Comparison of ENCODE assay signal across 25 cellular contexts in genomic region chr6:87498048-87498447, GRCh38.
"Had no signal": no experiment of that assay in that cellular context is flagged by ENCODE, and none has a peak within 500 bp of the region (broad histone marks: within the 10 kb centered on the region; RNA-seq: fewer than 3 reads in every experiment).

No MANE protein-coding gene starts in this region.

- H3K36me3 ChIP-seq: neural progenitor cell, thyroid gland had no signal

- H3K27me3 Mint-ChIP-seq: memory B cell; naive thymus-derived CD4-positive, alpha-beta T cell; stimulated activated naive B cell treated with anti-CD40 and anti-IgM and Interleukin-4, amounts not matched to agents 10 μg/mL and 1 μg/mL and 100 μg/mL, for 72 hours had no signal

- H3K4me3 ChIP-seq: coronary artery, esophagus squamous epithelium, lung, neural progenitor cell, psoas muscle, skin epidermis, spleen, stomach, thyroid gland, vagina had no signal

- H3K4me1 Mint-ChIP-seq: memory B cell, mesothelial cell of epicardium, nephron, neural progenitor cell had no signal

- FAIRE-seq: endothelial cell of umbilical vein, frontal cortex, keratinocyte had no signal

- H3K4me1 ChIP-seq: esophagus squamous epithelium, neural progenitor cell, psoas muscle, thyroid gland, vagina had no signal

- DNase-seq: dermis blood vessel endothelial cell; effector memory CD4-positive, alpha-beta T cell; esophagus squamous epithelium; head of caudate nucleus; naive thymus-derived CD4-positive, alpha-beta T cell; posterior cingulate gyrus; psoas muscle; right cardiac atrium; spleen; stimulated activated CD4-positive, alpha-beta T cell treated with anti-CD3 and anti-CD28 coated beads, Interleukin-4, amount 100 ng/mL, for 4 hours; stimulated activated naive B cell treated with anti-CD40 and anti-IgM and Interleukin-4, amounts not matched to agents 10 μg/mL and 1 μg/mL and 100 μg/mL, for 72 hours; stomach; thyroid gland had no signal

- H3K9ac ChIP-seq: neural progenitor cell had no signal

- H3K27ac Mint-ChIP-seq: memory B cell, mesothelial cell of epicardium, nephron, neural progenitor cell had no signal

- ATAC-seq: left lobe of liver; naive thymus-derived CD4-positive, alpha-beta T cell; psoas muscle; right cardiac atrium; stimulated activated naive B cell treated with anti-CD40 and anti-IgM and Interleukin-4, amounts not matched to agents 10 μg/mL and 1 μg/mL and 100 μg/mL, for 72 hours had no signal

- H2AFZ ChIP-seq: neural progenitor cell had no signal

- H3K4me3 Mint-ChIP-seq: memory B cell; mesothelial cell of epicardium; naive thymus-derived CD4-positive, alpha-beta T cell; nephron; neural progenitor cell; stimulated activated naive B cell treated with anti-CD40 and anti-IgM and Interleukin-4, amounts not matched to agents 10 μg/mL and 1 μg/mL and 100 μg/mL, for 72 hours had no signal

- H3K9me3 ChIP-seq: esophagus squamous epithelium, psoas muscle, spleen, stomach, thyroid gland, vagina had no signal

- H3K4me2 ChIP-seq: neural progenitor cell had no signal

- H3K9me3 Mint-ChIP-seq: memory B cell; mesothelial cell of epicardium; naive thymus-derived CD4-positive, alpha-beta T cell; nephron; neural progenitor cell; stimulated activated naive B cell treated with anti-CD40 and anti-IgM and Interleukin-4, amounts not matched to agents 10 μg/mL and 1 μg/mL and 100 μg/mL, for 72 hours had no signal

- H3K27me3 ChIP-seq: esophagus squamous epithelium, neural progenitor cell, spleen, stomach, thyroid gland, vagina had no signal

- H3K27ac ChIP-seq: coronary artery, esophagus squamous epithelium, neural progenitor cell, psoas muscle, skin epidermis, spleen, stomach, thyroid gland, vagina had no signal
